ENCODE assay signal across 29 cellular contexts in genomic region chr4:135476272-135476671, GRCh38.
"Had no signal": no experiment of that assay in that cellular context is flagged by ENCODE, and none has a peak within 500 bp of the region (broad histone marks: within the 10 kb centered on the region; RNA-seq: fewer than 3 reads in every experiment).

No MANE protein-coding gene starts in this region.

- FAIRE-seq: bronchial epithelial cell, colon, endometrium had no signal

- H3K79me2 ChIP-seq: hepatocyte had no signal

- ATAC-seq: activated T-cell treated with anti-CD3 and anti-CD28 coated beads, Interleukin-2, amount 50 U/mL, for 72 hours; gastroesophageal sphincter; mucosa of descending colon; sciatic nerve; stimulated activated naive CD8-positive, alpha-beta T cell treated with anti-CD3 and anti-CD28 coated beads, Interleukin-15, Interleukin-2, amounts not matched to agents 100 U/mL and 50 U/mL, for 24 hours had no signal

- H3K27me3 ChIP-seq: esophagus squamous epithelium, gastroesophageal sphincter, hepatocyte, neutrophil, ovary, testis, transverse colon had no signal

- H2AFZ ChIP-seq: hepatocyte had no signal

- H3K9me3 ChIP-seq: gastroesophageal sphincter, mucosa of descending colon, neutrophil, ovary, testis, transverse colon had no signal

- DNase-seq: activated CD4-positive, alpha-beta T cell treated with anti-CD3 and anti-CD28 coated beads for 4 hours; activated CD4-positive, alpha-beta T cell treated with anti-CD3 and anti-CD28 coated beads, Interleukin-2, amount 50 U/mL, for 4 hours; activated effector memory CD4-positive, alpha-beta T cell treated with Interleukin-2 at 50 U/mL for 16 hours; activated naive CD4-positive, alpha-beta T cell treated with Interleukin-2 at 50 U/mL for 16 hours; activated T-cell treated with anti-CD3 and anti-CD28 coated beads for 4 hours; activated T-cell treated with anti-CD3 and anti-CD28 coated beads, Interleukin-2, amount 50 U/mL, for 72 hours; anterior cingulate cortex; effector CD8-positive, alpha-beta T cell; esophagus squamous epithelium; islet precursor cell; left ventricle myocardium inferior; mucosa of descending colon; ovary; stimulated activated CD4-positive, alpha-beta T cell treated with anti-CD3 and anti-CD28 coated beads, Interleukin-12 subunit alpha, Interleukin-12 subunit beta, amount 100 ng/mL, for 4 hours; stimulated activated CD4-positive, alpha-beta T cell treated with anti-CD3 and anti-CD28 coated beads, Interleukin-4, amount 100 ng/mL, for 1 hour; stimulated activated naive CD8-positive, alpha-beta T cell treated with anti-CD3 and anti-CD28 coated beads, Interleukin-15, Interleukin-2, amounts not matched to agents 100 U/mL and 50 U/mL, for 24 hours; testis; transverse colon had no signal

- H3K4me1 ChIP-seq: esophagus squamous epithelium, gastroesophageal sphincter, left ventricle myocardium inferior, testis, transverse colon had no signal

- H3K4me3 ChIP-seq: esophagus squamous epithelium, gastroesophageal sphincter, hepatocyte, left ventricle myocardium inferior, lung, mucosa of descending colon, ovary, skin epidermis, testis, transverse colon had no signal

- H3K4me2 ChIP-seq: hepatocyte had no signal

- H3K27ac ChIP-seq: epithelial cell of prostate, esophagus squamous epithelium, gastroesophageal sphincter, hepatocyte, left ventricle myocardium inferior, neutrophil, ovary, skin epidermis, testis, transverse colon, VCaP had no signal

- H3K36me3 ChIP-seq: esophagus squamous epithelium, gastroesophageal sphincter, left ventricle myocardium inferior, neutrophil, ovary, transverse colon had no signal
